Comparison of ENCODE assay signal across 8 cellular contexts in the genomic region with DNA sequence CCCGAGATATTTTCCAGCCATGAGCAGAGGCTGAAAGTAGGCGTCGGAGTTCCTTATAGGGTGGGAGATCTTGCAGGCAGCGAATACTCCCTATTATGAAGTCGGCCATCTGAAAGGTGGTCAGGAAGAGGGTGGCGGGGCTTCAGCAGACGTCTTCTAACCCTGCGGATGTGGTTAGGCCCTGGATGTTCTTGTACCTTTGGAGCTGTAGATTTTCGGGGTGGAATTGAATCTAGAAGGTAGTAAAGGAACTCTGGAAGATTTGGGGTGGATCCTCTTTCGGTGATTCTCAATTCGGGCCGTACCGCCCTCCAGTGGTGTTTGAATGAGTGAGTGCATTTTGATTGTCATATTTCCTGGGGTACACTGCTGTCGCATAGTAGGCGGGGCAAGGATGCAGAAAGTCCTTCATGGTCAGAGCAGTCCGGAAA. TPM values are rescaled to one million over a fixed set of nuclear protein-coding genes. Genes with fewer than 3 reads are reported as not detected.
DNase-seq lines count a peak whose midpoint lies in the region; ATAC-seq and TF ChIP-seq lines count a peak whose summit lies in the region.

No MANE protein-coding gene starts in this region.

- TF ChIP-seq CTCF in GM23338 (conservative IDR thresholded peaks at IDR 0.05; ENCODE audit: low read depth in 2 of 2): peak; percentile 58 to 68
- peak; percentile 57 for TF ChIP-seq CTCF in foreskin fibroblast (IDR thresholded peaks at IDR 0.05; ENCODE audit: low read depth, low read length)
- peak; percentile 31 to 47 (median 42) for TF ChIP-seq CTCF in testis (IDR thresholded peaks at IDR 0.05)

- H3K27me3 ChIP-seq in GM23338 (ENCODE audit: insufficient read depth) (no peaks in the 10 kb centered on the region), Karpas-422 (ENCODE audit: low read length) (no peaks in the 10 kb centered on the region), testis (no peaks in the 10 kb centered on the region)

- no peaks in the 10 kb centered on the region for H4K20me1 ChIP-seq in GM23338 (replicated peaks; ENCODE audit: insufficient read depth)
- H4K20me1 ChIP-seq in Karpas-422 (ENCODE audit: insufficient read depth, low read depth, low read length): peaks cover 4% of the 10 kb centered on the region; the same call in 1 of the 2 replicates

- no peaks in the 10 kb centered on the region for H3K9me2 ChIP-seq in GM23338 (ENCODE audit: insufficient read depth)
- H3K9me2 ChIP-seq in Karpas-422 (replicated peaks; ENCODE audit: insufficient read depth, low read length): no peaks in the 10 kb centered on the region

- H3K36me3 ChIP-seq in ES-I3 (ENCODE audit: insufficient read depth, low read length): no peaks in the 10 kb centered on the region
- no peaks in the 10 kb centered on the region for H3K36me3 ChIP-seq in GM23338 (ENCODE audit: insufficient read depth)
- H3K36me3 ChIP-seq in Karpas-422 (ENCODE audit: insufficient read depth, low read length): 0 out of 2 replicates have a peak, but pooled peaks cover 4% of the 10 kb centered on the region
- H3K36me3 ChIP-seq in testis (ENCODE audit: low read depth, missing control alignments): no peaks in the 10 kb centered on the region

- intact Hi-C loops in testis (cut with DNase I; ENCODE audit: low total_unique reads): no loop called here

- H3K9ac ChIP-seq in ES-I3 (ENCODE audit: low read depth, low read length) (peak overlapping the region; percentile 96), Karpas-422 (ENCODE audit: low read length) (peak overlapping the region; percentile 88)

- H3K4me1 ChIP-seq in ES-I3 (ENCODE audit: insufficient read depth, low read length): peaks cover 17% of the 10 kb centered on the region; the same call in 1 of the 2 replicates
- peaks cover 38% of the 10 kb centered on the region for H3K4me1 ChIP-seq in GM23338 (ENCODE audit: insufficient read depth)
- peaks cover 16% of the 10 kb centered on the region for H3K4me1 ChIP-seq in Karpas-422 (ENCODE audit: low read length)
- peaks cover 6% of the 10 kb centered on the region for H3K4me1 ChIP-seq in testis

- WGBS in testis, 2 donors: 1 to 2% methylated on average over 15 to 16 of the region's 16 CpGs

- peaks cover 3% of the 10 kb centered on the region for H3K27me3 Mint-ChIP-seq in GM23338 (ENCODE audit: insufficient read depth, low read depth, poor library complexity)

- no peak for TF ChIP-seq POLR2A in testis (IDR thresholded peaks at IDR 0.05)

- H3K36me3 Mint-ChIP-seq in GM23338 (ENCODE audit: low read depth): peaks cover 14% of the 10 kb centered on the region

- no peak overlapping the region for H3K27ac Mint-ChIP-seq in GM23338

- H3K4me2 ChIP-seq in GM23338 (peak overlapping the region; percentile 74), Karpas-422 (ENCODE audit: low read depth, low read length, poor library complexity, severe bottlenecking) (peak overlapping the region; percentile 70)

- peaks cover 51% of the 10 kb centered on the region for H3K79me2 ChIP-seq in GM23338 (replicated peaks; ENCODE audit: insufficient read depth)
- H3K79me2 ChIP-seq in Karpas-422 (ENCODE audit: low read length): peaks cover 56% of the 10 kb centered on the region

- 0 out of 2 replicates have a peak overlapping the region, but pooled peaks have one; percentile 0 for H2AFZ ChIP-seq in GM23338
- H2AFZ ChIP-seq in Karpas-422 (ENCODE audit: low read length): peak overlapping the region; percentile 87; the same call in 1 of the 2 replicates

- H3F3A ChIP-seq in GM23338 (replicated peaks; ENCODE audit: low read depth): peaks cover 3% of the 10 kb centered on the region; the same call in 1 of the 2 replicates

- DNase-seq in GM23338 (ENCODE audit: low spot score) (peak; percentile 79), Karpas-422 (peak; percentile 92), RPMI8226 (peak; percentile 86), foreskin fibroblast (peak; percentile 48 to 81), nucleus accumbens (lab: John Stamatoyannopoulos, UW) (peak in 45 of 56 donors; percentile 2 to 64 (median 36)), testis (peak; percentile 84)
- DNase-seq in activated T-helper 9 cell treated with anti-CD3 and anti-CD28 coated beads, Interleukin-2, amount 50 U/mL, for 16 hours (ENCODE audit: low read depth): peak; percentile 44

- ATAC-seq in GM23338: peak; percentile 40

- H3K27ac ChIP-seq in GM23338 (ENCODE audit: low read depth) (peak overlapping the region; percentile 96), Karpas-422 (ENCODE audit: low read length) (peak overlapping the region; percentile 83), testis (peak overlapping the region; percentile 85 to 97)

- H3K9me3 Mint-ChIP-seq in GM23338: peaks cover 5% of the 10 kb centered on the region; the same call in 1 of the 3 replicates

- H3K4me1 Mint-ChIP-seq in GM23338: peaks cover 26% of the 10 kb centered on the region

- H3K9me3 ChIP-seq in ES-I3 (ENCODE audit: control insufficient read depth, insufficient read depth, low read length): no peaks in the 10 kb centered on the region
- H3K9me3 ChIP-seq in Karpas-422 (ENCODE audit: low read length): no peaks in the 10 kb centered on the region
- no peaks in the 10 kb centered on the region for H3K9me3 ChIP-seq in testis

- H3K4me3 ChIP-seq in GM23338 (peak overlapping the region; percentile 91), Karpas-422 (ENCODE audit: low read length) (peak overlapping the region; percentile 82), foreskin fibroblast (ENCODE audit: low read depth in 1 of 2, low read length in 2 of 2) (peak overlapping the region; percentile 67 to 99), testis (peak overlapping the region; percentile 83 to 87)

- H3K4me3 Mint-ChIP-seq in GM23338: no peak overlapping the region

TF ChIP-seq in GM23338, 12 proteins besides CTCF, POLR2A, EP300 and RAD21 (continues in another document):
- no peak for TF ChIP-seq STAT1 (IDR thresholded peaks at IDR 0.05; ENCODE audit: unreplicated experiment)
- TF ChIP-seq JUNB (IDR thresholded peaks at IDR 0.05; ENCODE audit: unreplicated experiment): no peak

RNA-seq across cellular contexts. Expression of a gene that starts 0.6 kb away (rescaled TPM):
- total RNA-seq in GM23338 (2014; rRNA removed; shearing (Covaris generic)): 193 and 212 TPM in 2 replicates
- polyA plus RNA-seq in GM23338 (2016; fragmentation: Nextera tagmentation; extraction: Ambion mirVana) (150 and 152 TPM in 2 replicates), testis (ENCODE audit: insufficient read depth, low read depth, low replicate concordance) (47.8 TPM)
- 40.3 and 75.7 TPM in 2 replicates for total RNA-seq in Karpas-422 (2014; rRNA removed; shearing (Covaris generic); ENCODE audit: low replicate concordance)
- total RNA-seq in testis: 10 to 100 TPM; 73.6 to 77.2 TPM

RNA-seq across cellular contexts. Expression of a gene that starts 48.5 kb away (rescaled TPM):
- total RNA-seq in GM23338 (2014; rRNA removed; shearing (Covaris generic)): 18.9 and 21.2 TPM in 2 replicates
- polyA plus RNA-seq in GM23338 (2016; fragmentation: Nextera tagmentation; extraction: Ambion mirVana): 22.8 and 26.2 TPM in 2 replicates
- total RNA-seq in Karpas-422 (2014; rRNA removed; shearing (Covaris generic); ENCODE audit: low replicate concordance): 19.0 and 25.9 TPM in 2 replicates
- 10 to 100 TPM; 53.2 to 56.7 TPM for total RNA-seq in testis
- 38.2 TPM for polyA plus RNA-seq in testis (ENCODE audit: insufficient read depth, low read depth, low replicate concordance)

Comparison
In these comparisons a context has a peak if more than half of its experiments do, and no peak if none do; other contexts are left out.
1. Peak in every context shown above with its lines: DNase-seq, ATAC-seq, H3K4me3 ChIP-seq and H3K27ac ChIP-seq.
2. DNase-seq: peak in every context shown above with its lines; median percentile 92 in Karpas-422; 86 in RPMI8226; 84 in testis; 79 in GM23338; 64 in foreskin fibroblast; 44 in activated T-helper 9 cell treated with anti-CD3 and anti-CD28 coated beads, Interleukin-2, amount 50 U/mL, for 16 hours; 36 in nucleus accumbens.